ENCODE assay signal across 11 cellular contexts in the genomic region with DNA sequence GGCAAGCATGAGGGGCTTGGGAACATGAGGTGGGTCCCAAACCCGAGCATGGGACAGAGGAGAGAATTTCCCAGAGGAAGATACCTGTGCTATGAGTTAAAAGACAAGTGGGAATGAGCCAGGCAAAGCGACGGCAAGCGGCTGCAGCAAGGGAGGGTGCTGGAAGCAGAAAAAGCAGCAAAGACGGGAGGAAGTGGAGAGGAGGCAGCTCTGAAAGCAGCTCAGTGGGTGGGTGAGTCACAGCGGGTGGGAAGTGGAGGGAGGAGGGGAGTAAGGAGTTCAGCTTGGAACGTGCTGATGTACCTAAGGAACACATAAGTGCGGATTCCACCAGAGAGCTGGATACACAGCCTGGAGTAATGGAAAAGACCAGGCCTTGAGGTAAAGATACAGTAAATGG. TPM values are rescaled to one million over a fixed set of nuclear protein-coding genes. Genes with fewer than 3 reads are reported as not detected.
DNase-seq lines count a peak whose midpoint lies in the region; ATAC-seq and TF ChIP-seq lines count a peak whose summit lies in the region.
"Had no signal": no experiment of that assay in that cellular context is flagged by ENCODE, and none has a peak within 500 bp of the region (broad histone marks: within the 10 kb centered on the region; RNA-seq: fewer than 3 reads in every experiment).

No MANE protein-coding gene starts in this region.

- POLR2A ChIA-PET in activated B cell treated with CpG ODN at 0.5 μM for 24 hours (lab: Charles Lee) = no interaction called here

- H3K27ac ChIP-seq in gastroesophageal sphincter = no peak overlapping the region
- no peak overlapping the region for H3K27ac ChIP-seq in sigmoid colon
- H3K27ac ChIP-seq in thyroid gland = no peak overlapping the region
- H3K27ac ChIP-seq: epithelial cell of prostate had no signal

- H3K4me1 Mint-ChIP-seq in activated B cell treated with CpG ODN at 0.5 μM for 24 hours = no peaks in the 10 kb centered on the region
- no peaks in the 10 kb centered on the region for H3K4me1 Mint-ChIP-seq in activated CD8-positive, alpha-beta memory T cell treated with anti-CD3 and anti-CD28 coated beads, Interleukin-2, amount 10 ng/mL, durations not matched to agents 7 days and 5 days

- DNase-seq in H4 (ENCODE audit: low spot score) = peak; percentile 72
- no peak for DNase-seq in activated B cell treated with CpG ODN at 0.5 μM for 24 hours
- DNase-seq in sigmoid colon = peak; percentile 66
- DNase-seq in activated CD8-positive, alpha-beta memory T cell treated with anti-CD3 and anti-CD28 coated beads, Interleukin-2, amount 10 ng/mL, durations not matched to agents 7 days and 5 days = no peak
- DNase-seq in activated naive CD4-positive, alpha-beta T cell treated with Interleukin-2 at 50 U/mL for 16 hours = no peak
- no peak for DNase-seq in thyroid gland
- DNase-seq: GF-D8, NCI-H2029 had no signal

- no peaks in the 10 kb centered on the region for H3K9me3 Mint-ChIP-seq in activated B cell treated with CpG ODN at 0.5 μM for 24 hours
- H3K9me3 Mint-ChIP-seq in activated CD8-positive, alpha-beta memory T cell treated with anti-CD3 and anti-CD28 coated beads, Interleukin-2, amount 10 ng/mL, durations not matched to agents 7 days and 5 days (ENCODE audit: low read depth) = no peaks in the 10 kb centered on the region

- H3K27me3 ChIP-seq in gastroesophageal sphincter (no peaks in the 10 kb centered on the region), sigmoid colon (no peaks in the 10 kb centered on the region), thyroid gland (no peaks in the 10 kb centered on the region)

- no peak for TF ChIP-seq POLR2A in gastroesophageal sphincter (IDR thresholded peaks at IDR 0.05)
- TF ChIP-seq POLR2A in sigmoid colon (IDR thresholded peaks at IDR 0.05) = no peak
- TF ChIP-seq POLR2A in thyroid gland (IDR thresholded peaks at IDR 0.05) = no peak

- 47 to 54% methylated on average over 6 to 8 of the region's 8 CpGs for WGBS in gastroesophageal sphincter (ENCODE audit: low coverage in 1 of 2), 2 donors
- WGBS in sigmoid colon, 2 donors = 85 to 88% methylated on average over 8 of the region's 8 CpGs
- WGBS in thyroid gland, 2 donors = 87 to 94% methylated on average over 8 of the region's 8 CpGs

- H3K9me3 ChIP-seq in gastroesophageal sphincter (no peaks in the 10 kb centered on the region), sigmoid colon (no peaks in the 10 kb centered on the region), thyroid gland (no peaks in the 10 kb centered on the region)

- TF ChIP-seq CTCF in activated B cell treated with CpG ODN at 0.5 μM for 24 hours (IDR thresholded peaks at IDR 0.05) (no peak), gastroesophageal sphincter (IDR thresholded peaks at IDR 0.05) (no peak), sigmoid colon (IDR thresholded peaks at IDR 0.05) (no peak), thyroid gland (IDR thresholded peaks at IDR 0.05) (no peak)

- H3K36me3 ChIP-seq in gastroesophageal sphincter = peaks cover 0 to 81% of the 10 kb centered on the region in 2 donors
- peaks cover 0 to 76% (median 6%) of the 10 kb centered on the region in 4 donors for H3K36me3 ChIP-seq in sigmoid colon
- peaks cover 0 to 6% of the 10 kb centered on the region in 2 donors for H3K36me3 ChIP-seq in thyroid gland

- no peaks in the 10 kb centered on the region for H3K27me3 Mint-ChIP-seq in activated B cell treated with CpG ODN at 0.5 μM for 24 hours
- H3K27me3 Mint-ChIP-seq in activated CD8-positive, alpha-beta memory T cell treated with anti-CD3 and anti-CD28 coated beads, Interleukin-2, amount 10 ng/mL, durations not matched to agents 7 days and 5 days = no peaks in the 10 kb centered on the region

- H3K4me3 ChIP-seq in gastroesophageal sphincter (no peak overlapping the region), sigmoid colon (no peak overlapping the region), thyroid gland (replicated peaks in 1 of 3) (no peak overlapping the region)

- no peak for TF ChIP-seq EP300 in gastroesophageal sphincter (IDR thresholded peaks at IDR 0.05)
- no peak for TF ChIP-seq EP300 in sigmoid colon (IDR thresholded peaks at IDR 0.05)

- CTCF ChIA-PET in activated B cell treated with CpG ODN at 0.5 μM for 24 hours (lab: Charles Lee) = interaction anchor here (1.1 kb wide), 1 partner anchor 8 kb away, joined by 3 read pairs; no protein-coding TSS in a partner anchor
- CTCF ChIA-PET in activated CD8-positive, alpha-beta memory T cell treated with anti-CD3 and anti-CD28 coated beads, Interleukin-2, amount 10 ng/mL, durations not matched to agents 7 days and 5 days (lab: Charles Lee) = interaction anchor here (1.0 kb wide), 1 partner anchor 10 kb away, joined by 3 read pairs; no protein-coding TSS in a partner anchor

- intact Hi-C loops in activated B cell treated with CpG ODN at 0.5 μM for 24 hours (cut with micrococcal nuclease) = no loop called here
- intact Hi-C loops in sigmoid colon (cut with DNase I) = no loop called here
- intact Hi-C loops in thyroid gland (cut with DNase I) = loop anchor here (10.0 kb wide), 1 partner anchor 143 kb away; no protein-coding TSS in a partner anchor

- H3K36me3 Mint-ChIP-seq in activated B cell treated with CpG ODN at 0.5 μM for 24 hours (ENCODE audit: low read depth) = peaks cover 76% of the 10 kb centered on the region
- peaks cover 59% of the 10 kb centered on the region for H3K36me3 Mint-ChIP-seq in activated CD8-positive, alpha-beta memory T cell treated with anti-CD3 and anti-CD28 coated beads, Interleukin-2, amount 10 ng/mL, durations not matched to agents 7 days and 5 days

- no peak overlapping the region for H3K4me3 Mint-ChIP-seq in activated B cell treated with CpG ODN at 0.5 μM for 24 hours
- no peak overlapping the region for H3K4me3 Mint-ChIP-seq in activated CD8-positive, alpha-beta memory T cell treated with anti-CD3 and anti-CD28 coated beads, Interleukin-2, amount 10 ng/mL, durations not matched to agents 7 days and 5 days

- peak overlapping the region; percentile 19 for H3K27ac Mint-ChIP-seq in activated B cell treated with CpG ODN at 0.5 μM for 24 hours
- H3K27ac Mint-ChIP-seq in activated CD8-positive, alpha-beta memory T cell treated with anti-CD3 and anti-CD28 coated beads, Interleukin-2, amount 10 ng/mL, durations not matched to agents 7 days and 5 days = no peak overlapping the region

- H3K4me1 ChIP-seq in gastroesophageal sphincter = peaks cover 0 to 5% (median 0%) of the 10 kb centered on the region in 3 donors
- H3K4me1 ChIP-seq in sigmoid colon = no peaks in the 10 kb centered on the region
- H3K4me1 ChIP-seq in thyroid gland = no peaks in the 10 kb centered on the region

- no peak for ATAC-seq in activated B cell treated with CpG ODN at 0.5 μM for 24 hours (ENCODE audit: low read depth)
- ATAC-seq in gastroesophageal sphincter = peak; percentile 22
- ATAC-seq in activated CD8-positive, alpha-beta memory T cell treated with anti-CD3 and anti-CD28 coated beads, Interleukin-2, amount 10 ng/mL, durations not matched to agents 7 days and 5 days = no peak
- no peak for ATAC-seq in GM18498 (IDR thresholded peaks at IDR 0.05; ENCODE audit: unreplicated experiment)

RNA-seq across cellular contexts. Expression of a gene that starts 41.4 kb away (rescaled TPM):
- total RNA-seq in H4 (2014; rRNA removed; shearing (Covaris generic)) = 6.3 and 9.6 TPM in 2 replicates
- 13.2 and 14.1 TPM in 2 replicates for total RNA-seq in activated B cell treated with CpG ODN at 0.5 μM for 24 hours
- 10 to 100 TPM in 2 of 4 donors, 1 to 10 TPM in 2; 9.3 to 60.1 (median 13.6) TPM for total RNA-seq in gastroesophageal sphincter
- 10 to 100 TPM in 3 of 4 donors, 1 to 10 TPM in 1; 9.0 to 15.5 (median 13.3) TPM for total RNA-seq in sigmoid colon
- 1 to 10 TPM; 4.2 to 7.4 (median 4.6) TPM for polyA plus RNA-seq in sigmoid colon
- total RNA-seq in activated CD8-positive, alpha-beta memory T cell treated with anti-CD3 and anti-CD28 coated beads, Interleukin-2, amount 10 ng/mL, durations not matched to agents 7 days and 5 days = 10 to 100 TPM; 16.0 to 20.8 TPM
- 10 to 100 TPM in 3 of 4 donors, 1 to 10 TPM in 1; 9.3 to 26.7 (median 19.2) TPM for total RNA-seq in thyroid gland

Comparison
In these comparisons a context has a peak if more than half of its experiments do, and no peak if none do; other contexts are left out.
1. DNase-seq: peak in H4 (single experiment) and sigmoid colon (single experiment); none in activated B cell treated with CpG ODN at 0.5 μM for 24 hours (single experiment), activated CD8-positive, alpha-beta memory T cell treated with anti-CD3 and anti-CD28 coated beads, Interleukin-2, amount 10 ng/mL, durations not matched to agents 7 days and 5 days (single experiment), activated naive CD4-positive, alpha-beta T cell treated with Interleukin-2 at 50 U/mL for 16 hours (single experiment) and thyroid gland (0 of 2).